In genomic region chr4:139014391-139015268, GRCh38 we compare ENCODE assay signal across 8 cellular contexts. TPM values are rescaled to one million over a fixed set of nuclear protein-coding genes. Genes with fewer than 3 reads are reported as not detected.
A peak's percentile ranks its signal among the peaks of the same experiment; 100 is the strongest.
DNase-seq lines count a peak whose midpoint lies in the region; ATAC-seq and TF ChIP-seq lines count a peak whose summit lies in the region.

No MANE protein-coding gene starts in this region.

- POLR2A ChIA-PET in activated CD8-positive, alpha-beta T cell treated with anti-CD3 and anti-CD28 coated beads, Interleukin-2, amount 10 ng/mL, durations not matched to agents 7 days and 5 days (lab: Charles Lee) = interaction anchor here (0.6 to 3.3 kb wide), 7 partner anchors 8 to 542 kb away, joined by 3 to 24 read pairs (median 3); no protein-coding TSS in a partner anchor

- CTCF ChIA-PET in activated CD8-positive, alpha-beta T cell treated with anti-CD3 and anti-CD28 coated beads, Interleukin-2, amount 10 ng/mL, durations not matched to agents 7 days and 5 days (lab: Charles Lee) = interaction anchor here (0.7 to 1.9 kb wide), 7 partner anchors 10 to 402 kb away, joined by 3 to 26 read pairs (median 3); no protein-coding TSS in a partner anchor

- H3K9me3 Mint-ChIP-seq in activated CD8-positive, alpha-beta T cell treated with anti-CD3 and anti-CD28 coated beads, Interleukin-2, amount 10 ng/mL, durations not matched to agents 7 days and 5 days (ENCODE audit: insufficient read depth) = no peaks in the 10 kb centered on the region

- peak; percentile 1 for ATAC-seq in GM21390 (IDR thresholded peaks at IDR 0.05; ENCODE audit: unreplicated experiment)
- ATAC-seq in activated CD8-positive, alpha-beta T cell treated with anti-CD3 and anti-CD28 coated beads, Interleukin-2, amount 10 ng/mL, durations not matched to agents 7 days and 5 days = no peak

- peak overlapping the region; percentile 79 for H3K4me3 Mint-ChIP-seq in activated CD8-positive, alpha-beta T cell treated with anti-CD3 and anti-CD28 coated beads, Interleukin-2, amount 10 ng/mL, durations not matched to agents 7 days and 5 days

- peaks cover 13% of the 10 kb centered on the region for H3K36me3 Mint-ChIP-seq in activated CD8-positive, alpha-beta T cell treated with anti-CD3 and anti-CD28 coated beads, Interleukin-2, amount 10 ng/mL, durations not matched to agents 7 days and 5 days (ENCODE audit: low read depth)

- peak overlapping the region; percentile 92 for H3K4me3 ChIP-seq in Jurkat, Clone E6-1 (ENCODE audit: low read length)
- peak overlapping the region; percentile 67 to 84 for H3K4me3 ChIP-seq in foreskin fibroblast (ENCODE audit: low read depth in 1 of 2, low read length in 2 of 2)

- no peaks in the 10 kb centered on the region for H3K27me3 Mint-ChIP-seq in activated CD8-positive, alpha-beta T cell treated with anti-CD3 and anti-CD28 coated beads, Interleukin-2, amount 10 ng/mL, durations not matched to agents 7 days and 5 days (ENCODE audit: low read depth)

- H3K27ac Mint-ChIP-seq in activated CD8-positive, alpha-beta T cell treated with anti-CD3 and anti-CD28 coated beads, Interleukin-2, amount 10 ng/mL, durations not matched to agents 7 days and 5 days = peak overlapping the region; percentile 96

- DNase-seq in DMS79 treated with DMSO at 0.1 percent for 48 hours (lab: John Stamatoyannopoulos, UW) (peak; percentile 22), DMS79 (lab: John Stamatoyannopoulos, UW) (no peak), foreskin fibroblast (peak; percentile 78 to 89), non-pigmented ciliary epithelial cell (ENCODE audit: low read depth) (peak; percentile 90), pons (ENCODE audit: low spot score) (no peak)
- no peak for DNase-seq in Jurkat, Clone E6-1 (ENCODE audit: low read depth, low spot score)
- no peak for DNase-seq in activated CD8-positive, alpha-beta T cell treated with anti-CD3 and anti-CD28 coated beads, Interleukin-2, amount 10 ng/mL, durations not matched to agents 7 days and 5 days

- no peak for TF ChIP-seq CTCF in foreskin fibroblast (IDR thresholded peaks at IDR 0.05; ENCODE audit: low read depth, low read length)

- H3K4me1 Mint-ChIP-seq in activated CD8-positive, alpha-beta T cell treated with anti-CD3 and anti-CD28 coated beads, Interleukin-2, amount 10 ng/mL, durations not matched to agents 7 days and 5 days (ENCODE audit: low read depth) = peaks cover 32% of the 10 kb centered on the region

RNA-seq across cellular contexts. Expression of gene NOCT, which starts 1.0 kb away (rescaled TPM):
- 8.6 TPM for polyA plus RNA-seq in Jurkat, Clone E6-1 (2012; ENCODE audit: insufficient read depth, insufficient read length)
- total RNA-seq in activated CD8-positive, alpha-beta T cell treated with anti-CD3 and anti-CD28 coated beads, Interleukin-2, amount 10 ng/mL, durations not matched to agents 7 days and 5 days = 1 to 10 TPM; 8.6 to 9.3 TPM

Comparison
In these comparisons a context has a peak if more than half of its experiments do, and no peak if none do; other contexts are left out.
1. DNase-seq: peak in DMS79 treated with DMSO at 0.1 percent for 48 hours (single experiment), foreskin fibroblast (2 of 2) and non-pigmented ciliary epithelial cell (single experiment); none in DMS79 (single experiment), Jurkat, Clone E6-1 (single experiment), activated CD8-positive, alpha-beta T cell treated with anti-CD3 and anti-CD28 coated beads, Interleukin-2, amount 10 ng/mL, durations not matched to agents 7 days and 5 days (single experiment) and pons (single experiment).